14 cellular contexts compared by ENCODE assay signal in the genomic region with DNA sequence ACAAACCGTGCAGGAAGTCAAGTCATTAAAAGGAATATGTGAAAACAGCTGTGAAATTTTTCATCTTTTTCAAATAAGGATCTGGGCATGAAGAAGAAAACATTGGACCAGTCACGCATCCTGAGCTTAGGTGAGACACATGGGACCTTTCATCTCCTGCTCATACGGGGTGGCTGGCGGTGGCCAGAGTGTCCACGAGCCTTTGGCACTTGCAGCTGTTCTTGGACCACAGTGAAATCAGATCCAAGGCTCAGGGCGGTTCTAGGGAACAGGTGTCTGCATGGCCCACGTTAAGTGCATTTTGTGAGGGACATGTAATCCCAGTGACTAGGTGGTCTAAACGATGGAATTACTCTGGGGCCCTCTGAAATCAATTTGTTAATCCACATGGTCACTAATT.
"Had no signal": no experiment of that assay in that cellular context is flagged by ENCODE, and none has a peak within 500 bp of the region (broad histone marks: within the 10 kb centered on the region; RNA-seq: fewer than 3 reads in every experiment).

No MANE protein-coding gene starts in this region.

- H3K4me1 ChIP-seq: transverse colon had no signal

- H3K36me3 ChIP-seq: adrenal gland, cardiac muscle cell, transverse colon had no signal

- H3K27ac ChIP-seq: cardiac muscle cell had no signal

- H3K27me3 Mint-ChIP-seq: activated naive CD4-positive, alpha-beta T cell treated with anti-CD3 and anti-CD28 coated beads, Interleukin-2, amount 50 U/mL, for 24 hours had no signal

- H3K9me3 ChIP-seq: adrenal gland, transverse colon had no signal

- FAIRE-seq: endometrium had no signal

- H3K27me3 ChIP-seq: adrenal gland, cardiac muscle cell, foreskin keratinocyte, transverse colon had no signal

- H3K4me3 ChIP-seq: adrenal gland, cardiac muscle cell, transverse colon had no signal

- H3K9me3 Mint-ChIP-seq: activated naive CD4-positive, alpha-beta T cell treated with anti-CD3 and anti-CD28 coated beads, Interleukin-2, amount 50 U/mL, for 24 hours; activated T-cell treated with anti-CD3 and anti-CD28 coated beads, Interleukin-2, amount 50 U/mL, for 24 hours had no signal

- H3K27ac Mint-ChIP-seq: activated naive CD4-positive, alpha-beta T cell treated with anti-CD3 and anti-CD28 coated beads, Interleukin-2, amount 50 U/mL, for 24 hours; activated T-cell treated with anti-CD3 and anti-CD28 coated beads, Interleukin-2, amount 50 U/mL, for 24 hours; naive thymus-derived CD4-positive, alpha-beta T cell had no signal

- H3K4me3 Mint-ChIP-seq: activated naive CD4-positive, alpha-beta T cell treated with anti-CD3 and anti-CD28 coated beads, Interleukin-2, amount 50 U/mL, for 24 hours; activated T-cell treated with anti-CD3 and anti-CD28 coated beads, Interleukin-2, amount 50 U/mL, for 24 hours; naive thymus-derived CD4-positive, alpha-beta T cell had no signal

- H3K36me3 Mint-ChIP-seq: activated naive CD4-positive, alpha-beta T cell treated with anti-CD3 and anti-CD28 coated beads, Interleukin-2, amount 50 U/mL, for 24 hours; naive thymus-derived CD4-positive, alpha-beta T cell had no signal

- DNase-seq: activated T-cell treated with anti-CD3 and anti-CD28 coated beads, Interleukin-2, amount 50 U/mL, for 24 hours; adrenal gland; glutamatergic neuron; hypothalamus; left ventricle myocardium superior; naive thymus-derived CD4-positive, alpha-beta T cell; posterior cingulate gyrus; right cardiac atrium; stimulated activated naive CD8-positive, alpha-beta T cell treated with anti-CD3 and anti-CD28 coated beads, Interleukin-15, Interleukin-2, amounts not matched to agents 100 U/mL and 50 U/mL, for 24 hours; transverse colon had no signal
